Comparison of ENCODE assay signal across 1 cellular context in genomic region chr1:172895761-172896160, GRCh38.
TF ChIP-seq lines count a peak whose summit lies in the region.

No MANE protein-coding gene starts in this region.

TF ChIP-seq in A549, 52 proteins besides CTCF, POLR2A, EP300 and RAD21 (continued from another document):
- TF ChIP-seq, protein P1, sequence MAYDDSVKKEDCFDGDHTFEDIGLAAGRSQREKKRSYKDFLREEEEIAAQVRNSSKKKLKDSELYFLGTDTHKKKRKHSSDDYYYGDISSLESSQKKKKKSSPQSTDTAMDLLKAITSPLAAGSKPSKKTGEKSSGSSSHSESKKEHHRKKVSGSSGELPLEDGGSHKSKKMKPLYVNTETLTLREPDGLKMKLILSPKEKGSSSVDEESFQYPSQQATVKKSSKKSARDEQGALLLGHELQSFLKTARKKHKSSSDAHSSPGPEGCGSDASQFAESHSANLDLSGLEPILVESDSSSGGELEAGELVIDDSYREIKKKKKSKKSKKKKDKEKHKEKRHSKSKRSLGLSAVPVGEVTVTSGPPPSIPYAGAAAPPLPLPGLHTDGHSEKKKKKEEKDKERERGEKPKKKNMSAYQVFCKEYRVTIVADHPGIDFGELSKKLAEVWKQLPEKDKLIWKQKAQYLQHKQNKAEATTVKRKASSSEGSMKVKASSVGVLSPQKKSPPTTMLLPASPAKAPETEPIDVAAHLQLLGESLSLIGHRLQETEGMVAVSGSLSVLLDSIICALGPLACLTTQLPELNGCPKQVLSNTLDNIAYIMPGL (CRISPR knock-in tag; IDR thresholded peaks at IDR 0.05; ENCODE audit: borderline replicate concordance), result no peak
- TF ChIP-seq CEBPB (IDR thresholded peaks at IDR 0.05) (peak in 1 of 2 experiments; percentile 73; a peak in 3 of 4 replicates), CBX2 (IDR thresholded peaks at IDR 0.05; ENCODE audit: borderline replicate concordance, low read depth) (no peak), RARB (CRISPR knock-in tag; IDR thresholded peaks at IDR 0.05) (0 out of 2 replicates have a peak, but pooled peaks have one; percentile 34), EHMT2 (IDR thresholded peaks at IDR 0.05; ENCODE audit: low read depth) (no peak), CBX8 (IDR thresholded peaks at IDR 0.05) (no peak), CHD4 (IDR thresholded peaks at IDR 0.05; ENCODE audit: borderline replicate concordance) (no peak), KDM5A (IDR thresholded peaks at IDR 0.05) (no peak), PBX3 (IDR thresholded peaks at IDR 0.05) (0 out of 2 replicates have a peak, but pooled peaks have one; percentile 59), FOSL2 (IDR thresholded peaks at IDR 0.05) (no peak), FOSL2 (CRISPR knock-in tag; IDR thresholded peaks at IDR 0.05) (peak; percentile 35; the same call in 1 of the 2 replicates), ELK1 (IDR thresholded peaks at IDR 0.05; ENCODE audit: low read depth, low read length) (no peak), RCOR1 (IDR thresholded peaks at IDR 0.05; ENCODE audit: low read depth, low read length) (no peak), POLR2AphosphoS2 (conservative IDR thresholded peaks at IDR 0.05; ENCODE audit: low read length) (no peak), HEYL (CRISPR knock-in tag; IDR thresholded peaks at IDR 0.05) (no peak), USF2 (IDR thresholded peaks at IDR 0.05) (no peak), HOXA7 (CRISPR knock-in tag; IDR thresholded peaks at IDR 0.05) (no peak), NPAS2 (CRISPR knock-in tag; IDR thresholded peaks at IDR 0.05; ENCODE audit: borderline replicate concordance) (no peak), TP53 (CRISPR knock-in tag; IDR thresholded peaks at IDR 0.05) (no peak), MYC (IDR thresholded peaks at IDR 0.05; ENCODE audit: borderline replicate concordance, low read length) (no peak), SMC3 (IDR thresholded peaks at IDR 0.05) (peak; percentile 15; the same call in 1 of the 3 replicates), BHLHE40 (IDR thresholded peaks at IDR 0.05; ENCODE audit: low read depth, low read length) (no peak), PHF8 (IDR thresholded peaks at IDR 0.05; ENCODE audit: borderline replicate concordance, low read depth) (no peak), RFX5 (IDR thresholded peaks at IDR 0.05) (no peak), REST (IDR thresholded peaks at IDR 0.05) (no peak), RNF2 (IDR thresholded peaks at IDR 0.05; ENCODE audit: borderline replicate concordance, low read depth) (no peak)
- TF ChIP-seq, protein P2, sequence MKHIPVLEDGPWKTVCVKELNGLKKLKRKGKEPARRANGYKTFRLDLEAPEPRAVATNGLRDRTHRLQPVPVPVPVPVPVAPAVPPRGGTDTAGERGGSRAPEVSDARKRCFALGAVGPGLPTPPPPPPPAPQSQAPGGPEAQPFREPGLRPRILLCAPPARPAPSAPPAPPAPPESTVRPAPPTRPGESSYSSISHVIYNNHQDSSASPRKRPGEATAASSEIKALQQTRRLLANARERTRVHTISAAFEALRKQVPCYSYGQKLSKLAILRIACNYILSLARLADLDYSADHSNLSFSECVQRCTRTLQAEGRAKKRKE (CRISPR knock-in tag; IDR thresholded peaks at IDR 0.05; ENCODE audit: low read depth), result no peak
